In the genomic region with DNA sequence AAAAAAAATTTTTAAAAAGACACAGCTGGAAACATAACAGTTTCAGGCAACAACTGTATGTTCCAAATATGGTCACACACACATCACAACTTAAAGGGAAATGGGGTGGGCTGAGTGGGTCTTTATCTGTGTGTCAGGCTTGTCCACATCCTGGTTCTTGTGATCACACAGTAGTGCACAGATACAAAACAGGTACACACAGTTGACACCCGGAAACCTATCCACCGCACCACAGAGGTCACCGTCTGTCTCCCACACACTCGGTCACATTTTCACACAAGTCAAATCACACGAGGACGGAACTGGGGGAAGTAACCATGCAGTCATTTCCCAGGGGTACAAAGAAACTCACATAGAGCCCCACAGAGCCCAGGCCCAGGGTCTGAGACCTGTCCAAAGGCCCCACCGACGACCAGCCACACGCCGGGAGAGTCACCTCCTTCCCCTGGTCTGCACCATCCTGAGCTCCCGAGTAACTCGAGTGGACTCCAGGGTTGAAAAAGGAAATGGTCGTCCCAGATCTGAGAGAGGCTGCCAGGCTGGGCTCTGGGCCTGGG, we compare ENCODE assay signal across 9 cellular contexts. TPM values are rescaled to one million over a fixed set of nuclear protein-coding genes. Genes with fewer than 3 reads are reported as not detected.
A peak's percentile ranks its signal among the peaks of the same experiment; 100 is the strongest.
DNase-seq lines count a peak whose midpoint lies in the region; ATAC-seq, FAIRE-seq and TF ChIP-seq lines count a peak whose summit lies in the region.
"Had no signal": no experiment of that assay in that cellular context is flagged by ENCODE, and none has a peak within 500 bp of the region (broad histone marks: within the 10 kb centered on the region; RNA-seq: fewer than 3 reads in every experiment).

No MANE protein-coding gene starts in this region.

- no peaks in the 10 kb centered on the region for H3K9me2 ChIP-seq in GM23248 (ENCODE audit: insufficient read depth)

- POLR2A ChIA-PET in GM10248 (lab: Yijun Ruan, JAX), result interaction anchor here (0.9 to 2.5 kb wide), 3 partner anchors 11 to 166 kb away, joined by 3 to 12 read pairs (median 3); partner anchors contain the start of gene ICAM1

- peak overlapping the region; percentile 87 for H3K4me3 Mint-ChIP-seq in T-helper 1 cell treated with Interleukin-12 subunit alpha and Interleukin-12 subunit beta and Interleukin-4 antibody, amounts not matched to agents 30 μg/mL and 1 μg/mL, for 36 hours
- peak overlapping the region; percentile 63 for H3K4me3 Mint-ChIP-seq in central memory CD8-positive, alpha-beta T cell
- no peak overlapping the region for H3K4me3 Mint-ChIP-seq in progenitor cell of endocrine pancreas (ENCODE audit: low read depth)

- intact Hi-C loops in pancreas (cut with DNase I), result no loop called here

- H3K9me3 ChIP-seq in GM23248 (ENCODE audit: low read depth) (no peaks in the 10 kb centered on the region), pancreas (no peaks in the 10 kb centered on the region)

- H3K9ac ChIP-seq in GM23248, result no peak overlapping the region

- H3K79me2 ChIP-seq in GM23248 (ENCODE audit: insufficient read depth), result peaks cover 32% of the 10 kb centered on the region

- TF ChIP-seq CTCF in GM10248 (IDR thresholded peaks at IDR 0.05; ENCODE audit: control extremely low read depth, extremely low read depth, low read depth, missing control alignments), result no peak
- no peak for TF ChIP-seq CTCF in progenitor cell of endocrine pancreas (IDR thresholded peaks at IDR 0.05; ENCODE audit: unreplicated experiment)
- TF ChIP-seq CTCF in pancreas (IDR thresholded peaks at IDR 0.05), result no peak

- peaks cover 16% of the 10 kb centered on the region for H3K36me3 Mint-ChIP-seq in T-helper 1 cell treated with Interleukin-12 subunit alpha and Interleukin-12 subunit beta and Interleukin-4 antibody, amounts not matched to agents 30 μg/mL and 1 μg/mL, for 36 hours (ENCODE audit: low read depth)
- peaks cover 54% of the 10 kb centered on the region for H3K36me3 Mint-ChIP-seq in central memory CD8-positive, alpha-beta T cell (ENCODE audit: insufficient read depth)
- H3K36me3 Mint-ChIP-seq in progenitor cell of endocrine pancreas (ENCODE audit: insufficient read depth), result peaks cover 4% of the 10 kb centered on the region

- no peak for FAIRE-seq in pancreas (lab: Jason Lieb, UNC)
- FAIRE-seq: endometrium had no signal

- peak overlapping the region; percentile 98 for H3K27ac Mint-ChIP-seq in T-helper 1 cell treated with Interleukin-12 subunit alpha and Interleukin-12 subunit beta and Interleukin-4 antibody, amounts not matched to agents 30 μg/mL and 1 μg/mL, for 36 hours
- H3K27ac Mint-ChIP-seq in central memory CD8-positive, alpha-beta T cell (ENCODE audit: low read depth), result peak overlapping the region; percentile 99
- H3K27ac Mint-ChIP-seq in progenitor cell of endocrine pancreas, result no peak overlapping the region

- CTCF ChIA-PET in GM10248 (lab: Yijun Ruan, JAX), result interaction anchor here (2.5 to 9.6 kb wide), 3 partner anchors 12 to 155 kb away, joined by 9 to 163 read pairs (median 12); partner anchors contain the start of genes EIF3G and P2RY11

- peak; percentile 77 for DNase-seq in GM10248 (ENCODE audit: extremely low spot score)
- no peak for DNase-seq in GM23248
- peak; percentile 57 to 91 for DNase-seq in central memory CD8-positive, alpha-beta T cell (ENCODE audit: low spot score in 2 of 2)
- peak; percentile 74 to 78 for DNase-seq in stimulated activated CD8-positive, alpha-beta memory T cell treated with anti-CD3 and anti-CD28 coated beads, Interleukin-15, amount 100 ng/mL, for 48 hours (ENCODE audit: low read depth in 2 of 2)
- DNase-seq in DMS53 (lab: John Stamatoyannopoulos, UW), result no peak
- no peak for DNase-seq in progenitor cell of endocrine pancreas (ENCODE audit: low spot score, unreplicated experiment)
- no peak for DNase-seq in pancreas

- peaks cover 12% of the 10 kb centered on the region for H3K4me1 ChIP-seq in GM23248 (ENCODE audit: insufficient read depth)
- peaks cover 0 to 7% (median 4%) of the 10 kb centered on the region in 3 donors for H3K4me1 ChIP-seq in pancreas

- H3K9me3 Mint-ChIP-seq in T-helper 1 cell treated with Interleukin-12 subunit alpha and Interleukin-12 subunit beta and Interleukin-4 antibody, amounts not matched to agents 30 μg/mL and 1 μg/mL, for 36 hours, result no peaks in the 10 kb centered on the region
- H3K9me3 Mint-ChIP-seq in central memory CD8-positive, alpha-beta T cell, result no peaks in the 10 kb centered on the region
- H3K9me3 Mint-ChIP-seq in progenitor cell of endocrine pancreas (ENCODE audit: low read depth), result no peaks in the 10 kb centered on the region

- ATAC-seq in central memory CD8-positive, alpha-beta T cell (replicated peaks; ENCODE audit: extremely low read depth, poor library complexity, severe bottlenecking), result peak; percentile 80
- no peak for ATAC-seq in pancreas

- in situ Hi-C loops in GM23248 (cut with MboI), result no loop called here

- no peak overlapping the region for H3K27ac ChIP-seq in GM23248
- no peak overlapping the region for H3K27ac ChIP-seq in pancreas

- no peak overlapping the region for H3K4me2 ChIP-seq in GM23248 (ENCODE audit: unreplicated experiment)

- no peaks in the 10 kb centered on the region for H4K20me1 ChIP-seq in GM23248 (ENCODE audit: insufficient read depth)

- WGBS in GM23248 (ENCODE audit: low coverage in 1 of 2, low lambda C conversion rate in 2 of 2, missing lambda C conversion rate in 2 of 2), 2 experiments, result 52 to 59% methylated on average over 13 of the region's 13 CpGs
- WGBS in pancreas, 2 donors, result 68 to 74% methylated on average over 13 of the region's 13 CpGs

- H3K27me3 ChIP-seq in GM23248 (replicated peaks; ENCODE audit: insufficient read depth) (no peaks in the 10 kb centered on the region), pancreas (no peaks in the 10 kb centered on the region)

- peaks cover 22% of the 10 kb centered on the region for H3K36me3 ChIP-seq in GM23248 (ENCODE audit: low read depth)
- peaks cover 10 to 18% (median 13%) of the 10 kb centered on the region in 3 donors for H3K36me3 ChIP-seq in pancreas

- H3K4me3 ChIP-seq in GM23248 (no peak overlapping the region), pancreas (no peak overlapping the region)

- peak overlapping the region; percentile 66; the same call in 1 of the 2 replicates for H2AFZ ChIP-seq in GM23248

- H3K27me3 Mint-ChIP-seq in T-helper 1 cell treated with Interleukin-12 subunit alpha and Interleukin-12 subunit beta and Interleukin-4 antibody, amounts not matched to agents 30 μg/mL and 1 μg/mL, for 36 hours (ENCODE audit: low read depth), result no peaks in the 10 kb centered on the region
- H3K27me3 Mint-ChIP-seq in central memory CD8-positive, alpha-beta T cell, result no peaks in the 10 kb centered on the region
- peaks cover 4% of the 10 kb centered on the region for H3K27me3 Mint-ChIP-seq in progenitor cell of endocrine pancreas

- peaks cover 42% of the 10 kb centered on the region for H3K4me1 Mint-ChIP-seq in T-helper 1 cell treated with Interleukin-12 subunit alpha and Interleukin-12 subunit beta and Interleukin-4 antibody, amounts not matched to agents 30 μg/mL and 1 μg/mL, for 36 hours (ENCODE audit: low read depth)
- H3K4me1 Mint-ChIP-seq in central memory CD8-positive, alpha-beta T cell, result peaks cover 56% of the 10 kb centered on the region
- H3K4me1 Mint-ChIP-seq in progenitor cell of endocrine pancreas (ENCODE audit: low read depth), result peaks cover 8% of the 10 kb centered on the region

- 0 out of 2 replicates have a peak, but pooled peaks cover 12% of the 10 kb centered on the region for H3F3A ChIP-seq in GM23248 (ENCODE audit: insufficient read depth)

RNA-seq across cellular contexts. Expression of gene PPAN, which starts 1.4 kb away (rescaled TPM):
- 39.7 and 47.0 TPM in 2 replicates for total RNA-seq in GM23248 (2014; rRNA removed; shearing (Covaris generic))
- polyA plus RNA-seq in GM23248 (2016; fragmentation: Nextera tagmentation; extraction: Ambion mirVana) (44.2 and 47.7 TPM in 2 replicates), pancreas (10 to 100 TPM; 55.9 to 67.9 TPM)
- total RNA-seq in progenitor cell of endocrine pancreas (51.5 and 54.8 TPM in 2 replicates), pancreas (10 to 100 TPM in 5 of 6 donors, 1 to 10 TPM in 1; 9.3 to 32.0 (median 15.8) TPM)

RNA-seq across cellular contexts. Expression of gene ANGPTL6, which starts 2.3 kb away (rescaled TPM):
- total RNA-seq in GM23248 (2014; rRNA removed; shearing (Covaris generic)), result 0.22 and 0.63 TPM in 2 replicates
- polyA plus RNA-seq in GM23248 (2016; fragmentation: Nextera tagmentation; extraction: Ambion mirVana) (0.46 and 0.58 TPM in 2 replicates), pancreas (1 to 10 TPM; 1.2 to 1.7 TPM)
- total RNA-seq in progenitor cell of endocrine pancreas (not detected in 2 replicates), pancreas (1 to 10 TPM in 1 of 6 donors, under 1 TPM in 5; 0.12 to 1.1 (median 0.74) TPM)

RNA-seq across cellular contexts. Expression of gene P2RY11, which starts 6.8 kb away (rescaled TPM):
- total RNA-seq in GM23248 (2014; rRNA removed; shearing (Covaris generic)), result 2.9 and 6.3 TPM in 2 replicates
- polyA plus RNA-seq in GM23248 (2016; fragmentation: Nextera tagmentation; extraction: Ambion mirVana) (2.5 and 2.8 TPM in 2 replicates), pancreas (10 to 100 TPM; 17.4 TPM)
- total RNA-seq in progenitor cell of endocrine pancreas (20.5 and 23.7 TPM in 2 replicates), pancreas (1 to 10 TPM; 2.5 to 8.5 (median 5.8) TPM)

RNA-seq across cellular contexts. Expression of gene EIF3G, which starts 15.0 kb away (rescaled TPM):
- total RNA-seq in GM23248 (2014; rRNA removed; shearing (Covaris generic)), result 211 and 259 TPM in 2 replicates
- 176 and 179 TPM in 2 replicates for polyA plus RNA-seq in GM23248 (2016; fragmentation: Nextera tagmentation; extraction: Ambion mirVana)
- total RNA-seq in progenitor cell of endocrine pancreas, result 216 and 220 TPM in 2 replicates
- total RNA-seq in pancreas, result 100 to 1,000 TPM; 146 to 215 (median 181) TPM
- polyA plus RNA-seq in pancreas, result 100 to 1,000 TPM; 169 to 228 TPM

RNA-seq across cellular contexts. Expression of gene SHFL, which starts 18.6 kb away (rescaled TPM):
- total RNA-seq in GM23248 (2014; rRNA removed; shearing (Covaris generic)), result 30.6 and 33.0 TPM in 2 replicates
- 28.4 and 29.8 TPM in 2 replicates for polyA plus RNA-seq in GM23248 (2016; fragmentation: Nextera tagmentation; extraction: Ambion mirVana)
- 2.2 and 3.0 TPM in 2 replicates for total RNA-seq in progenitor cell of endocrine pancreas
- total RNA-seq in pancreas, result 10 to 100 TPM in 5 of 6 donors, 1 to 10 TPM in 1; 7.9 to 19.9 (median 14.5) TPM
- 10 to 100 TPM; 39.6 to 41.0 TPM for polyA plus RNA-seq in pancreas

Comparison
In these comparisons a context has a peak if more than half of its experiments do, and no peak if none do; other contexts are left out.
1. DNase-seq: peak in GM10248 (single experiment), central memory CD8-positive, alpha-beta T cell (2 of 2) and stimulated activated CD8-positive, alpha-beta memory T cell treated with anti-CD3 and anti-CD28 coated beads, Interleukin-15, amount 100 ng/mL, for 48 hours (2 of 2); none in GM23248 (single experiment), DMS53 (single experiment), progenitor cell of endocrine pancreas (single experiment) and pancreas (0 of 6).